ENCODE assay signal across 1 cellular context in the genomic region with DNA sequence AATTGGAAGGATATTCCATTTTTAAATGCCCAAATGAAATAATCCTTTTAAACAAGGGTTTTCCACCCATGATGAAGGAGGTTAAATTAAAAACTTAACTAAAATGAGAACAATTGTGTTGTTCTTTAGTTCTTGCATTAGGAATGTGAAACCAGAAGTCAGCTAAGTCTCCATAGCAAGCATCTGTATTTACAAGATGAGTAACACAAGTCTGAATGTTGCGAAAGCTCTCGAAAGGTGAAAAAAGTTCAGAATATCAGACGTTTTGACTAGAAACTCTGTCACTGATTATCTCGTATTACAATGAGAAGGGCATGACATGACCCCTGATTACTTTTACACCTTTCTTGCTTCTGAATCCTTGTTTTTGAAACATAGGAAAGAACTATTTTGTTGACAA.
TF ChIP-seq lines count a peak whose summit lies in the region.

No MANE protein-coding gene starts in this region.

TF ChIP-seq in HepG2, 621 proteins besides CTCF, POLR2A, EP300 and RAD21 (continued from another document and continues in another):
- TF ChIP-seq, protein P1, sequence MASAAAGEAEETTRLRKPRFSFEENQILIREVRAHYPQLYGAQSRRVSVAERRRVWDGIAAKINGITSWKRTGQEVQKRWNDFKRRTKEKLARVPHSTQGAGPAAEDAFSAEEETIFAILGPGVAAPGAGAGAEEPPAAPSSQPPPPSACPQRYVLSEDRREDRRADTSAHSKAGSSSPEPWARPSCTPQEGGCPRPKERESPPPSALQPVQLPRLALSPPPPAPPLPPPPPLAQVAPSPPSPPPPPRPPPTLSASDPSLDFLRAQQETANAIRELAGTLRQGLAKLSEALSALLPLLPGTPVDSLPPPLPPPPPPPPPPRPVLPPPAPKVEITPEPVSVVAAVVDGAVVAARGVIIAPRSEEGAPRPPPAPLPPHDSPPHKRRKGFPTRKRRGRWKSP (CRISPR knock-in tag; IDR thresholded peaks at IDR 0.05): no peak
- no peak for TF ChIP-seq CBX2 (IDR thresholded peaks at IDR 0.05; ENCODE audit: low read depth, low read length)
- TF ChIP-seq CBX2 (CRISPR knock-in tag; IDR thresholded peaks at IDR 0.05; ENCODE audit: low read depth): no peak
- TF ChIP-seq NFKB2 (CRISPR knock-in tag; IDR thresholded peaks at IDR 0.05; ENCODE audit: borderline replicate concordance): no peak
- no peak for TF ChIP-seq ZEB1 (IDR thresholded peaks at IDR 0.05; ENCODE audit: insufficient replicate concordance, low read depth)
- no peak for TF ChIP-seq KLF11 (CRISPR knock-in tag; IDR thresholded peaks at IDR 0.05)
- no peak for TF ChIP-seq ZNF772 (CRISPR knock-in tag; IDR thresholded peaks at IDR 0.05)
- TF ChIP-seq, protein P2, sequence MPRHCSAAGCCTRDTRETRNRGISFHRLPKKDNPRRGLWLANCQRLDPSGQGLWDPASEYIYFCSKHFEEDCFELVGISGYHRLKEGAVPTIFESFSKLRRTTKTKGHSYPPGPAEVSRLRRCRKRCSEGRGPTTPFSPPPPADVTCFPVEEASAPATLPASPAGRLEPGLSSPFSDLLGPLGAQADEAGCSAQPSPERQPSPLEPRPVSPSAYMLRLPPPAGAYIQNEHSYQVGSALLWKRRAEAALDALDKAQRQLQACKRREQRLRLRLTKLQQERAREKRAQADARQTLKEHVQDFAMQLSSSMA (CRISPR knock-in tag; IDR thresholded peaks at IDR 0.05): no peak
- TF ChIP-seq, protein P3, sequence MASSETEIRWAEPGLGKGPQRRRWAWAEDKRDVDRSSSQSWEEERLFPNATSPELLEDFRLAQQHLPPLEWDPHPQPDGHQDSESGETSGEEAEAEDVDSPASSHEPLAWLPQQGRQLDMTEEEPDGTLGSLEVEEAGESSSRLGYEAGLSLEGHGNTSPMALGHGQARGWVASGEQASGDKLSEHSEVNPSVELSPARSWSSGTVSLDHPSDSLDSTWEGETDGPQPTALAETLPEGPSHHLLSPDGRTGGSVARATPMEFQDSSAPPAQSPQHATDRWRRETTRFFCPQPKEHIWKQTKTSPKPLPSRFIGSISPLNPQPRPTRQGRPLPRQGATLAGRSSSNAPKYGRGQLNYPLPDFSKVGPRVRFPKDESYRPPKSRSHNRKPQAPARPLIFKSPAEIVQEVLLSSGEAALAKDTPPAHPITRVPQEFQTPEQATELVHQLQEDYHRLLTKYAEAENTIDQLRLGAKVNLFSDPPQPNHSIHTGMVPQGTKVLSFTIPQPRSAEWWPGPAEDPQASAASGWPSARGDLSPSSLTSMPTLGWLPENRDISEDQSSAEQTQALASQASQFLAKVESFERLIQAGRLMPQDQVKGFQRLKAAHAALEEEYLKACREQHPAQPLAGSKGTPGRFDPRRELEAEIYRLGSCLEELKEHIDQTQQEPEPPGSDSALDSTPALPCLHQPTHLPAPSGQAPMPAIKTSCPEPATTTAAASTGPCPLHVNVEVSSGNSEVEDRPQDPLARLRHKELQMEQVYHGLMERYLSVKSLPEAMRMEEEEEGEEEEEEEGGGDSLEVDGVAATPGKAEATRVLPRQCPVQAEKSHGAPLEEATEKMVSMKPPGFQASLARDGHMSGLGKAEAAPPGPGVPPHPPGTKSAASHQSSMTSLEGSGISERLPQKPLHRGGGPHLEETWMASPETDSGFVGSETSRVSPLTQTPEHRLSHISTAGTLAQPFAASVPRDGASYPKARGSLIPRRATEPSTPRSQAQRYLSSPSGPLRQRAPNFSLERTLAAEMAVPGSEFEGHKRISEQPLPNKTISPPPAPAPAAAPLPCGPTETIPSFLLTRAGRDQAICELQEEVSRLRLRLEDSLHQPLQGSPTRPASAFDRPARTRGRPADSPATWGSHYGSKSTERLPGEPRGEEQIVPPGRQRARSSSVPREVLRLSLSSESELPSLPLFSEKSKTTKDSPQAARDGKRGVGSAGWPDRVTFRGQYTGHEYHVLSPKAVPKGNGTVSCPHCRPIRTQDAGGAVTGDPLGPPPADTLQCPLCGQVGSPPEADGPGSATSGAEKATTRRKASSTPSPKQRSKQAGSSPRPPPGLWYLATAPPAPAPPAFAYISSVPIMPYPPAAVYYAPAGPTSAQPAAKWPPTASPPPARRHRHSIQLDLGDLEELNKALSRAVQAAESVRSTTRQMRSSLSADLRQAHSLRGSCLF (CRISPR knock-in tag; IDR thresholded peaks at IDR 0.05; ENCODE audit: borderline replicate concordance): no peak
- TF ChIP-seq FOXK2 (IDR thresholded peaks at IDR 0.05): no peak
- TF ChIP-seq ZNF703 (CRISPR knock-in tag; IDR thresholded peaks at IDR 0.05; ENCODE audit: borderline replicate concordance): no peak
- TF ChIP-seq, protein P4, sequence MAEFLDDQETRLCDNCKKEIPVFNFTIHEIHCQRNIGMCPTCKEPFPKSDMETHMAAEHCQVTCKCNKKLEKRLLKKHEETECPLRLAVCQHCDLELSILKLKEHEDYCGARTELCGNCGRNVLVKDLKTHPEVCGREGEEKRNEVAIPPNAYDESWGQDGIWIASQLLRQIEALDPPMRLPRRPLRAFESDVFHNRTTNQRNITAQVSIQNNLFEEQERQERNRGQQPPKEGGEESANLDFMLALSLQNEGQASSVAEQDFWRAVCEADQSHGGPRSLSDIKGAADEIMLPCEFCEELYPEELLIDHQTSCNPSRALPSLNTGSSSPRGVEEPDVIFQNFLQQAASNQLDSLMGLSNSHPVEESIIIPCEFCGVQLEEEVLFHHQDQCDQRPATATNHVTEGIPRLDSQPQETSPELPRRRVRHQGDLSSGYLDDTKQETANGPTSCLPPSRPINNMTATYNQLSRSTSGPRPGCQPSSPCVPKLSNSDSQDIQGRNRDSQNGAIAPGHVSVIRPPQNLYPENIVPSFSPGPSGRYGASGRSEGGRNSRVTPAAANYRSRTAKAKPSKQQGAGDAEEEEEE (CRISPR knock-in tag; IDR thresholded peaks at IDR 0.05; ENCODE audit: borderline replicate concordance): no peak
- TF ChIP-seq, protein P5, sequence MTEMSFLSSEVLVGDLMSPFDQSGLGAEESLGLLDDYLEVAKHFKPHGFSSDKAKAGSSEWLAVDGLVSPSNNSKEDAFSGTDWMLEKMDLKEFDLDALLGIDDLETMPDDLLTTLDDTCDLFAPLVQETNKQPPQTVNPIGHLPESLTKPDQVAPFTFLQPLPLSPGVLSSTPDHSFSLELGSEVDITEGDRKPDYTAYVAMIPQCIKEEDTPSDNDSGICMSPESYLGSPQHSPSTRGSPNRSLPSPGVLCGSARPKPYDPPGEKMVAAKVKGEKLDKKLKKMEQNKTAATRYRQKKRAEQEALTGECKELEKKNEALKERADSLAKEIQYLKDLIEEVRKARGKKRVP (CRISPR knock-in tag; IDR thresholded peaks at IDR 0.05): peak in 1 of 2 experiments; percentile 48; a peak in 2 of 4 replicates
- no peak for TF ChIP-seq ZFYVE20 (CRISPR knock-in tag; IDR thresholded peaks at IDR 0.05; ENCODE audit: borderline replicate concordance, low read depth)
- TF ChIP-seq, protein P6, sequence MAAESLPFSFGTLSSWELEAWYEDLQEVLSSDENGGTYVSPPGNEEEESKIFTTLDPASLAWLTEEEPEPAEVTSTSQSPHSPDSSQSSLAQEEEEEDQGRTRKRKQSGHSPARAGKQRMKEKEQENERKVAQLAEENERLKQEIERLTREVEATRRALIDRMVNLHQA (CRISPR knock-in tag; IDR thresholded peaks at IDR 0.05): no peak
- TF ChIP-seq NFIB (CRISPR knock-in tag; IDR thresholded peaks at IDR 0.05; ENCODE audit: borderline replicate concordance): no peak
- no peak for TF ChIP-seq ZNF816 (CRISPR knock-in tag; IDR thresholded peaks at IDR 0.05; ENCODE audit: borderline replicate concordance)
- no peak for TF ChIP-seq KDM5A (IDR thresholded peaks at IDR 0.05; ENCODE audit: borderline replicate concordance, low read length)
- no peak for TF ChIP-seq ZSCAN21 (CRISPR knock-in tag; IDR thresholded peaks at IDR 0.05; ENCODE audit: borderline replicate concordance)
- TF ChIP-seq, protein P7, sequence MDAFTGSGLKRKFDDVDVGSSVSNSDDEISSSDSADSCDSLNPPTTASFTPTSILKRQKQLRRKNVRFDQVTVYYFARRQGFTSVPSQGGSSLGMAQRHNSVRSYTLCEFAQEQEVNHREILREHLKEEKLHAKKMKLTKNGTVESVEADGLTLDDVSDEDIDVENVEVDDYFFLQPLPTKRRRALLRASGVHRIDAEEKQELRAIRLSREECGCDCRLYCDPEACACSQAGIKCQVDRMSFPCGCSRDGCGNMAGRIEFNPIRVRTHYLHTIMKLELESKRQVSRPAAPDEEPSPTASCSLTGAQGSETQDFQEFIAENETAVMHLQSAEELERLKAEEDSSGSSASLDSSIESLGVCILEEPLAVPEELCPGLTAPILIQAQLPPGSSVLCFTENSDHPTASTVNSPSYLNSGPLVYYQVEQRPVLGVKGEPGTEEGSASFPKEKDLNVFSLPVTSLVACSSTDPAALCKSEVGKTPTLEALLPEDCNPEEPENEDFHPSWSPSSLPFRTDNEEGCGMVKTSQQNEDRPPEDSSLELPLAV (CRISPR knock-in tag; conservative IDR thresholded peaks at IDR 0.05; ENCODE audit: low read depth): no peak
- no peak for TF ChIP-seq AHR (CRISPR knock-in tag; IDR thresholded peaks at IDR 0.05)
- no peak for TF ChIP-seq ZNF660 (CRISPR knock-in tag; IDR thresholded peaks at IDR 0.05; ENCODE audit: borderline replicate concordance, low read depth)
- peak; percentile 83 for TF ChIP-seq NR2F2 (IDR thresholded peaks at IDR 0.05; ENCODE audit: borderline replicate concordance, low read depth)
- TF ChIP-seq ETV5 (CRISPR knock-in tag; IDR thresholded peaks at IDR 0.05; ENCODE audit: borderline replicate concordance): no peak
- TF ChIP-seq, protein P8, sequence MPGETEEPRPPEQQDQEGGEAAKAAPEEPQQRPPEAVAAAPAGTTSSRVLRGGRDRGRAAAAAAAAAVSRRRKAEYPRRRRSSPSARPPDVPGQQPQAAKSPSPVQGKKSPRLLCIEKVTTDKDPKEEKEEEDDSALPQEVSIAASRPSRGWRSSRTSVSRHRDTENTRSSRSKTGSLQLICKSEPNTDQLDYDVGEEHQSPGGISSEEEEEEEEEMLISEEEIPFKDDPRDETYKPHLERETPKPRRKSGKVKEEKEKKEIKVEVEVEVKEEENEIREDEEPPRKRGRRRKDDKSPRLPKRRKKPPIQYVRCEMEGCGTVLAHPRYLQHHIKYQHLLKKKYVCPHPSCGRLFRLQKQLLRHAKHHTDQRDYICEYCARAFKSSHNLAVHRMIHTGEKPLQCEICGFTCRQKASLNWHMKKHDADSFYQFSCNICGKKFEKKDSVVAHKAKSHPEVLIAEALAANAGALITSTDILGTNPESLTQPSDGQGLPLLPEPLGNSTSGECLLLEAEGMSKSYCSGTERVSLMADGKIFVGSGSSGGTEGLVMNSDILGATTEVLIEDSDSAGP (CRISPR knock-in tag; IDR thresholded peaks at IDR 0.05; ENCODE audit: borderline replicate concordance): no peak
- TF ChIP-seq TEAD2 (CRISPR knock-in tag; IDR thresholded peaks at IDR 0.05): no peak
- no peak for TF ChIP-seq SOX6 (IDR thresholded peaks at IDR 0.05)
- peak; percentile 29; the same call in 1 of the 2 replicates for TF ChIP-seq SOX6 (CRISPR knock-in tag; IDR thresholded peaks at IDR 0.05)
- no peak for TF ChIP-seq ZNF737 (CRISPR knock-in tag; IDR thresholded peaks at IDR 0.05; ENCODE audit: borderline replicate concordance)
- no peak for TF ChIP-seq ZNF432 (CRISPR knock-in tag; IDR thresholded peaks at IDR 0.05; ENCODE audit: borderline replicate concordance)
- TF ChIP-seq, protein P9, sequence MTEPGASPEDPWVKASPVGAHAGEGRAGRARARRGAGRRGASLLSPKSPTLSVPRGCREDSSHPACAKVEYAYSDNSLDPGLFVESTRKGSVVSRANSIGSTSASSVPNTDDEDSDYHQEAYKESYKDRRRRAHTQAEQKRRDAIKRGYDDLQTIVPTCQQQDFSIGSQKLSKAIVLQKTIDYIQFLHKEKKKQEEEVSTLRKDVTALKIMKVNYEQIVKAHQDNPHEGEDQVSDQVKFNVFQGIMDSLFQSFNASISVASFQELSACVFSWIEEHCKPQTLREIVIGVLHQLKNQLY (CRISPR knock-in tag; IDR thresholded peaks at IDR 0.05): no peak
- no peak for TF ChIP-seq IRF2 (CRISPR knock-in tag; IDR thresholded peaks at IDR 0.05)
- TF ChIP-seq FOSL2 (CRISPR knock-in tag; IDR thresholded peaks at IDR 0.05): peak; percentile 52; the same call in 1 of the 2 replicates
- no peak for TF ChIP-seq NCOR1 (IDR thresholded peaks at IDR 0.05; ENCODE audit: borderline replicate concordance, low read length)
- TF ChIP-seq, protein P10, sequence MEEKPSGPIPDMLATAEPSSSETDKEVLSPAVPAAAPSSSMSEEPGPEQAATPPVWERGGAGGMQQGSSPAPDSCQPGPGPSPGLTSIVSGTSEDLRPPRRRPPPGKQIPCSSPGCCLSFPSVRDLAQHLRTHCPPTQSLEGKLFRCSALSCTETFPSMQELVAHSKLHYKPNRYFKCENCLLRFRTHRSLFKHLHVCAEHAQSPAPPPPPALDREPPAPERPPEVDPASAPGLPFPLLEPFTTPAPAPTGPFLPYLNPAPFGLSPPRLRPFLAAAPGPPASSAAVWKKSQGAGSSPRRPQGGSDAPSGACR (CRISPR knock-in tag; IDR thresholded peaks at IDR 0.05): no peak
- no peak for TF ChIP-seq TRIM24 (CRISPR knock-in tag; IDR thresholded peaks at IDR 0.05)
- TF ChIP-seq ZNF776 (CRISPR knock-in tag; IDR thresholded peaks at IDR 0.05): no peak
- TF ChIP-seq RXRA (CRISPR knock-in tag; IDR thresholded peaks at IDR 0.05): no peak
- no peak for TF ChIP-seq SMAD3 (CRISPR knock-in tag; IDR thresholded peaks at IDR 0.05)
- TF ChIP-seq, protein P11, sequence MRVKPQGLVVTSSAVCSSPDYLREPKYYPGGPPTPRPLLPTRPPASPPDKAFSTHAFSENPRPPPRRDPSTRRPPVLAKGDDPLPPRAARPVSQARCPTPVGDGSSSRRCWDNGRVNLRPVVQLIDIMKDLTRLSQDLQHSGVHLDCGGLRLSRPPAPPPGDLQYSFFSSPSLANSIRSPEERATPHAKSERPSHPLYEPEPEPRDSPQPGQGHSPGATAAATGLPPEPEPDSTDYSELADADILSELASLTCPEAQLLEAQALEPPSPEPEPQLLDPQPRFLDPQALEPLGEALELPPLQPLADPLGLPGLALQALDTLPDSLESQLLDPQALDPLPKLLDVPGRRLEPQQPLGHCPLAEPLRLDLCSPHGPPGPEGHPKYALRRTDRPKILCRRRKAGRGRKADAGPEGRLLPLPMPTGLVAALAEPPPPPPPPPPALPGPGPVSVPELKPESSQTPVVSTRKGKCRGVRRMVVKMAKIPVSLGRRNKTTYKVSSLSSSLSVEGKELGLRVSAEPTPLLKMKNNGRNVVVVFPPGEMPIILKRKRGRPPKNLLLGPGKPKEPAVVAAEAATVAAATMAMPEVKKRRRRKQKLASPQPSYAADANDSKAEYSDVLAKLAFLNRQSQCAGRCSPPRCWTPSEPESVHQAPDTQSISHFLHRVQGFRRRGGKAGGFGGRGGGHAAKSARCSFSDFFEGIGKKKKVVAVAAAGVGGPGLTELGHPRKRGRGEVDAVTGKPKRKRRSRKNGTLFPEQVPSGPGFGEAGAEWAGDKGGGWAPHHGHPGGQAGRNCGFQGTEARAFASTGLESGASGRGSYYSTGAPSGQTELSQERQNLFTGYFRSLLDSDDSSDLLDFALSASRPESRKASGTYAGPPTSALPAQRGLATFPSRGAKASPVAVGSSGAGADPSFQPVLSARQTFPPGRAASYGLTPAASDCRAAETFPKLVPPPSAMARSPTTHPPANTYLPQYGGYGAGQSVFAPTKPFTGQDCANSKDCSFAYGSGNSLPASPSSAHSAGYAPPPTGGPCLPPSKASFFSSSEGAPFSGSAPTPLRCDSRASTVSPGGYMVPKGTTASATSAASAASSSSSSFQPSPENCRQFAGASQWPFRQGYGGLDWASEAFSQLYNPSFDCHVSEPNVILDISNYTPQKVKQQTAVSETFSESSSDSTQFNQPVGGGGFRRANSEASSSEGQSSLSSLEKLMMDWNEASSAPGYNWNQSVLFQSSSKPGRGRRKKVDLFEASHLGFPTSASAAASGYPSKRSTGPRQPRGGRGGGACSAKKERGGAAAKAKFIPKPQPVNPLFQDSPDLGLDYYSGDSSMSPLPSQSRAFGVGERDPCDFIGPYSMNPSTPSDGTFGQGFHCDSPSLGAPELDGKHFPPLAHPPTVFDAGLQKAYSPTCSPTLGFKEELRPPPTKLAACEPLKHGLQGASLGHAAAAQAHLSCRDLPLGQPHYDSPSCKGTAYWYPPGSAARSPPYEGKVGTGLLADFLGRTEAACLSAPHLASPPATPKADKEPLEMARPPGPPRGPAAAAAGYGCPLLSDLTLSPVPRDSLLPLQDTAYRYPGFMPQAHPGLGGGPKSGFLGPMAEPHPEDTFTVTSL (CRISPR knock-in tag; IDR thresholded peaks at IDR 0.05; ENCODE audit: borderline replicate concordance): peak; percentile 41; the same call in 1 of the 2 replicates
